Comparison of ENCODE assay signal across 17 cellular contexts in genomic region chr3:47412842-47413520, GRCh38. TPM values are rescaled to one million over a fixed set of nuclear protein-coding genes. Genes with fewer than 3 reads are reported as not detected.
DNase-seq lines count a peak whose midpoint lies in the region; ATAC-seq and TF ChIP-seq lines count a peak whose summit lies in the region.
"Had no signal": no experiment of that assay in that cellular context is flagged by ENCODE, and none has a peak within 500 bp of the region (broad histone marks: within the 10 kb centered on the region; RNA-seq: fewer than 3 reads in every experiment).

No MANE protein-coding gene starts in this region.

- no peak for TF ChIP-seq POLR2A in gastrocnemius medialis (IDR thresholded peaks at IDR 0.05)

- H3K27me3 Mint-ChIP-seq in stimulated activated naive CD8-positive, alpha-beta T cell treated with anti-CD3 and anti-CD28 coated beads, Interleukin-15, Interleukin-2, amounts not matched to agents 100 ng/mL and 50 ng/mL, for 24 hours, result no peaks in the 10 kb centered on the region
- H3K27me3 Mint-ChIP-seq in activated naive CD8-positive, alpha-beta T cell treated with anti-CD3 and anti-CD28 coated beads, Interleukin-2, amount 10 ng/mL, durations not matched to agents 7 days and 5 days, result no peaks in the 10 kb centered on the region
- H3K27me3 Mint-ChIP-seq: CD4-positive, alpha-beta T cell had no signal

- H3K27ac ChIP-seq in gastrocnemius medialis, result no peak overlapping the region
- H3K27ac ChIP-seq: right atrium auricular region had no signal

- intact Hi-C loops in gastrocnemius medialis (cut with DNase I; ENCODE audit: low total_unique reads), result no loop called here

- H3K9me3 ChIP-seq in gastrocnemius medialis, result no peaks in the 10 kb centered on the region
- H3K9me3 ChIP-seq: right atrium auricular region had no signal

- H3K36me3 Mint-ChIP-seq in stimulated activated naive CD8-positive, alpha-beta T cell treated with anti-CD3 and anti-CD28 coated beads, Interleukin-15, Interleukin-2, amounts not matched to agents 100 ng/mL and 50 ng/mL, for 24 hours (ENCODE audit: low read depth), result peaks cover 27% of the 10 kb centered on the region
- H3K36me3 Mint-ChIP-seq in activated naive CD8-positive, alpha-beta T cell treated with anti-CD3 and anti-CD28 coated beads, Interleukin-2, amount 10 ng/mL, durations not matched to agents 7 days and 5 days, result peaks cover 5% of the 10 kb centered on the region

- TF ChIP-seq CTCF in fibroblast of villous mesenchyme (IDR thresholded peaks at IDR 0.05; ENCODE audit: insufficient read depth, low read depth, low read length), result peak; percentile 22
- TF ChIP-seq CTCF in gastrocnemius medialis (IDR thresholded peaks at IDR 0.05 in 4 of 5, conservative IDR thresholded peaks at IDR 0.05 in 1 of 5), result no peak

- H3K36me3 ChIP-seq in gastrocnemius medialis, result peaks cover 0 to 83% of the 10 kb centered on the region in 2 donors

- H3K4me1 Mint-ChIP-seq in stimulated activated naive CD8-positive, alpha-beta T cell treated with anti-CD3 and anti-CD28 coated beads, Interleukin-15, Interleukin-2, amounts not matched to agents 100 ng/mL and 50 ng/mL, for 24 hours (ENCODE audit: low read depth), result no peaks in the 10 kb centered on the region
- H3K4me1 Mint-ChIP-seq in activated naive CD8-positive, alpha-beta T cell treated with anti-CD3 and anti-CD28 coated beads, Interleukin-2, amount 10 ng/mL, durations not matched to agents 7 days and 5 days, result peaks cover 5% of the 10 kb centered on the region

- ATAC-seq in stimulated activated naive CD8-positive, alpha-beta T cell treated with anti-CD3 and anti-CD28 coated beads, Interleukin-15, Interleukin-2, amounts not matched to agents 100 U/mL and 50 U/mL, for 24 hours, result no peak
- ATAC-seq in activated naive CD8-positive, alpha-beta T cell treated with anti-CD3 and anti-CD28 coated beads, Interleukin-2, amount 10 ng/mL, durations not matched to agents 7 days and 5 days (ENCODE audit: low read depth), result no peak
- ATAC-seq in GM18498 (IDR thresholded peaks at IDR 0.05; ENCODE audit: unreplicated experiment) (no peak), gastrocnemius medialis (no peak)

- no peak overlapping the region for H3K4me3 Mint-ChIP-seq in stimulated activated naive CD8-positive, alpha-beta T cell treated with anti-CD3 and anti-CD28 coated beads, Interleukin-15, Interleukin-2, amounts not matched to agents 100 ng/mL and 50 ng/mL, for 24 hours
- H3K4me3 Mint-ChIP-seq in activated naive CD8-positive, alpha-beta T cell treated with anti-CD3 and anti-CD28 coated beads, Interleukin-2, amount 10 ng/mL, durations not matched to agents 7 days and 5 days, result no peak overlapping the region
- H3K4me3 Mint-ChIP-seq: CD4-positive, alpha-beta T cell; T-helper 1 cell treated with Interleukin-12 subunit alpha and Interleukin-12 subunit beta and Interleukin-4 antibody, amounts not matched to agents 30 μg/mL and 1 μg/mL, for 36 hours had no signal

- no peaks in the 10 kb centered on the region for H3K27me3 ChIP-seq in gastrocnemius medialis
- H3K27me3 ChIP-seq: right atrium auricular region had no signal

- in situ Hi-C loops in gastrocnemius medialis (cut with MboI; ENCODE audit: low sequenced_read_pairs in 4 of 4), result no loop called here

- H3K4me1 ChIP-seq in gastrocnemius medialis, result no peaks in the 10 kb centered on the region
- H3K4me1 ChIP-seq: right atrium auricular region had no signal

- H3K4me3 ChIP-seq in fibroblast of villous mesenchyme (ENCODE audit: low read depth, low read length) (no peak overlapping the region), gastrocnemius medialis (no peak overlapping the region)
- H3K4me3 ChIP-seq: right atrium auricular region had no signal

- no peak for DNase-seq in stimulated activated naive CD8-positive, alpha-beta T cell treated with anti-CD3 and anti-CD28 coated beads, Interleukin-15, Interleukin-2, amounts not matched to agents 100 U/mL and 50 U/mL, for 24 hours
- no peak for DNase-seq in activated naive CD8-positive, alpha-beta T cell treated with anti-CD3 and anti-CD28 coated beads, Interleukin-2, amount 10 ng/mL, durations not matched to agents 7 days and 5 days
- DNase-seq in fibroblast of villous mesenchyme (ENCODE audit: low read depth) (no peak), ecto neural progenitor cell (ENCODE audit: low spot score) (no peak), gastrocnemius medialis (no peak)
- DNase-seq in activated CD4-positive, alpha-beta T cell treated with anti-CD3 and anti-CD28 coated beads, Interleukin-2, amount 50 U/mL, for 4 hours, result no peak
- DNase-seq: activated CD4-positive, alpha-beta T cell treated with anti-CD3 and anti-CD28 coated beads, Interleukin-2, amount 50 U/mL, for 1 hour; CD4-positive, alpha-beta T cell; effector CD8-positive, alpha-beta T cell; NCI-H1105 treated with DMSO at 0.1 percent for 48 hours; NCI-H510A treated with DMSO at 0.1 percent for 48 hours; stimulated activated CD4-positive, alpha-beta T cell treated with anti-CD3 and anti-CD28 coated beads, Interleukin-4, amount 100 ng/mL, for 1 hour; stimulated activated naive CD4-positive, alpha-beta T cell had no signal

- peak overlapping the region; percentile 75 for H3K27ac Mint-ChIP-seq in stimulated activated naive CD8-positive, alpha-beta T cell treated with anti-CD3 and anti-CD28 coated beads, Interleukin-15, Interleukin-2, amounts not matched to agents 100 ng/mL and 50 ng/mL, for 24 hours
- peak overlapping the region; percentile 42 for H3K27ac Mint-ChIP-seq in activated naive CD8-positive, alpha-beta T cell treated with anti-CD3 and anti-CD28 coated beads, Interleukin-2, amount 10 ng/mL, durations not matched to agents 7 days and 5 days
- H3K27ac Mint-ChIP-seq: CD4-positive, alpha-beta T cell; T-helper 1 cell treated with Interleukin-12 subunit alpha and Interleukin-12 subunit beta and Interleukin-4 antibody, amounts not matched to agents 30 μg/mL and 1 μg/mL, for 36 hours had no signal

- POLR2A ChIA-PET in activated naive CD8-positive, alpha-beta T cell treated with anti-CD3 and anti-CD28 coated beads, Interleukin-2, amount 10 ng/mL, durations not matched to agents 7 days and 5 days (lab: Charles Lee), result interaction anchor here (0.5 to 1.4 kb wide), 3 partner anchors 32 to 203 kb away, joined by 3 read pairs; partner anchors contain the start of gene PTPN23

- H3K9me3 Mint-ChIP-seq in stimulated activated naive CD8-positive, alpha-beta T cell treated with anti-CD3 and anti-CD28 coated beads, Interleukin-15, Interleukin-2, amounts not matched to agents 100 ng/mL and 50 ng/mL, for 24 hours, result no peaks in the 10 kb centered on the region
- no peaks in the 10 kb centered on the region for H3K9me3 Mint-ChIP-seq in activated naive CD8-positive, alpha-beta T cell treated with anti-CD3 and anti-CD28 coated beads, Interleukin-2, amount 10 ng/mL, durations not matched to agents 7 days and 5 days
- H3K9me3 Mint-ChIP-seq: CD4-positive, alpha-beta T cell; T-helper 1 cell treated with Interleukin-12 subunit alpha and Interleukin-12 subunit beta and Interleukin-4 antibody, amounts not matched to agents 30 μg/mL and 1 μg/mL, for 36 hours had no signal

RNA-seq across cellular contexts. Expression of gene PTPN23, which starts 32.2 kb away (rescaled TPM):
- 10 to 100 TPM; 36.6 to 42.6 TPM for total RNA-seq in activated naive CD8-positive, alpha-beta T cell treated with anti-CD3 and anti-CD28 coated beads, Interleukin-2, amount 10 ng/mL, durations not matched to agents 7 days and 5 days
- 20.7 and 25.4 TPM in 2 replicates for total RNA-seq in fibroblast of villous mesenchyme
- total RNA-seq in gastrocnemius medialis, result 10 to 100 TPM; 10.5 to 37.3 (median 23.7) TPM
